1 cellular context compared by ENCODE assay signal in the genomic region with DNA sequence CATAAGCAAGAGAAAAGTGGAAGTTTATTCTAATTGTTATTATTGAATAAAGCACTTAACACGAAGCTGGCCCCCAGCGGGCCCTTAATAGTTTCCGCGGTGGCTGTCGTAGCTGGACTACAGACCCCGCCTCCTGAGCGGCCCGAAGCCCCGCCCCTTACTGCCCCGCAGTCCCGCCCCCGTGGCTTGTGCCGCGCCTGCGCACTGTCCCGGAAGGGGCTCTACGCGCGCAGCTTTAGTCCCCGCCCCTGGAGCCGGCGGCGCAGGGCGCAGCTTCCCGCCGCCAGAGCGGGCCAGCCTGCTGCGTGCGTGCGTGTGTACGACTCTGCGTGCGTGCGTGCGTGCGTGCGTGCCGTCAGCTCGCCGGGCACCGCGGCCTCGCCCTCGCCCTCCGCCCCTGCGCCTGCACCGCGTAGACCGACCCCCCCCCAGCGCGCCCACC.
A peak's percentile ranks its signal among the peaks of the same experiment; 100 is the strongest.
TF ChIP-seq lines count a peak whose summit lies in the region.

A gene with protein sequence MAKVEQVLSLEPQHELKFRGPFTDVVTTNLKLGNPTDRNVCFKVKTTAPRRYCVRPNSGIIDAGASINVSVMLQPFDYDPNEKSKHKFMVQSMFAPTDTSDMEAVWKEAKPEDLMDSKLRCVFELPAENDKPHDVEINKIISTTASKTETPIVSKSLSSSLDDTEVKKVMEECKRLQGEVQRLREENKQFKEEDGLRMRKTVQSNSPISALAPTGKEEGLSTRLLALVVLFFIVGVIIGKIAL (plus strand): TSS at position 348 of the 442 bp plus-strand sequence. CDS start 231 bp downstream, outside the sequence.

TF ChIP-seq in K562, 482 proteins besides CTCF, POLR2A, EP300 and RAD21 (continued from another document and continues in another):
- TF ChIP-seq, protein P1, sequence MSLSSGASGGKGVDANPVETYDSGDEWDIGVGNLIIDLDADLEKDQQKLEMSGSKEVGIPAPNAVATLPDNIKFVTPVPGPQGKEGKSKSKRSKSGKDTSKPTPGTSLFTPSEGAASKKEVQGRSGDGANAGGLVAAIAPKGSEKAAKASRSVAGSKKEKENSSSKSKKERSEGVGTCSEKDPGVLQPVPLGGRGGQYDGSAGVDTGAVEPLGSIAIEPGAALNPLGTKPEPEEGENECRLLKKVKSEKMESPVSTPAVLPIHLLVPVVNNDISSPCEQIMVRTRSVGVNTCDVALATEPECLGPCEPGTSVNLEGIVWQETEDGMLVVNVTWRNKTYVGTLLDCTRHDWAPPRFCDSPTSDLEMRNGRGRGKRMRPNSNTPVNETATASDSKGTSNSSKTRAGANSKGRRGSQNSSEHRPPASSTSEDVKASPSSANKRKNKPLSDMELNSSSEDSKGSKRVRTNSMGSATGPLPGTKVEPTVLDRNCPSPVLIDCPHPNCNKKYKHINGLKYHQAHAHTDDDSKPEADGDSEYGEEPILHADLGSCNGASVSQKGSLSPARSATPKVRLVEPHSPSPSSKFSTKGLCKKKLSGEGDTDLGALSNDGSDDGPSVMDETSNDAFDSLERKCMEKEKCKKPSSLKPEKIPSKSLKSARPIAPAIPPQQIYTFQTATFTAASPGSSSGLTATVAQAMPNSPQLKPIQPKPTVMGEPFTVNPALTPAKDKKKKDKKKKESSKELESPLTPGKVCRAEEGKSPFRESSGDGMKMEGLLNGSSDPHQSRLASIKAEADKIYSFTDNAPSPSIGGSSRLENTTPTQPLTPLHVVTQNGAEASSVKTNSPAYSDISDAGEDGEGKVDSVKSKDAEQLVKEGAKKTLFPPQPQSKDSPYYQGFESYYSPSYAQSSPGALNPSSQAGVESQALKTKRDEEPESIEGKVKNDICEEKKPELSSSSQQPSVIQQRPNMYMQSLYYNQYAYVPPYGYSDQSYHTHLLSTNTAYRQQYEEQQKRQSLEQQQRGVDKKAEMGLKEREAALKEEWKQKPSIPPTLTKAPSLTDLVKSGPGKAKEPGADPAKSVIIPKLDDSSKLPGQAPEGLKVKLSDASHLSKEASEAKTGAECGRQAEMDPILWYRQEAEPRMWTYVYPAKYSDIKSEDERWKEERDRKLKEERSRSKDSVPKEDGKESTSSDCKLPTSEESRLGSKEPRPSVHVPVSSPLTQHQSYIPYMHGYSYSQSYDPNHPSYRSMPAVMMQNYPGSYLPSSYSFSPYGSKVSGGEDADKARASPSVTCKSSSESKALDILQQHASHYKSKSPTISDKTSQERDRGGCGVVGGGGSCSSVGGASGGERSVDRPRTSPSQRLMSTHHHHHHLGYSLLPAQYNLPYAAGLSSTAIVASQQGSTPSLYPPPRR (CRISPR knock-in tag; IDR thresholded peaks at IDR 0.05; ENCODE audit: borderline replicate concordance), result no peak
- TF ChIP-seq SIN3A (IDR thresholded peaks at IDR 0.05; ENCODE audit: borderline replicate concordance in 2 of 2, control insufficient read depth in 1 of 2, low read depth in 2 of 2, low read length in 2 of 2) (0 out of 4 replicates have a peak, but pooled peaks of 1 of the 2 experiments have one; percentile 41), DACH1 (IDR thresholded peaks at IDR 0.05; ENCODE audit: partially characterized antibody) (no peak), CREB1 (IDR thresholded peaks at IDR 0.05) (0 out of 2 replicates have a peak, but pooled peaks have one; percentile 10), CREB1 (CRISPR knock-in tag; IDR thresholded peaks at IDR 0.05) (no peak), ELF4 (CRISPR knock-in tag; IDR thresholded peaks at IDR 0.05) (no peak), ATF6 (CRISPR knock-in tag; IDR thresholded peaks at IDR 0.05) (0 out of 2 replicates have a peak, but pooled peaks have one; percentile 57), E2F1 (CRISPR knock-in tag; IDR thresholded peaks at IDR 0.05) (peak; percentile 49; the same call in 1 of the 2 replicates), BCL6 (CRISPR knock-in tag; IDR thresholded peaks at IDR 0.05) (no peak), RNF2 (IDR thresholded peaks at IDR 0.05) (no peak), ZC3H4 (CRISPR knock-in tag; IDR thresholded peaks at IDR 0.05; ENCODE audit: borderline replicate concordance) (no peak), MTA1 (IDR thresholded peaks at IDR 0.05; ENCODE audit: borderline replicate concordance) (no peak), TGIF2 (CRISPR knock-in tag; IDR thresholded peaks at IDR 0.05) (no peak), C11orf30 (IDR thresholded peaks at IDR 0.05; ENCODE audit: low read depth) (no peak), POLR2AphosphoS5 (IDR thresholded peaks at IDR 0.05; ENCODE audit: control insufficient read depth, insufficient read depth, low read depth, low read length) (peak; percentile 45; the same call in 1 of the 2 replicates), JUN (IDR thresholded peaks at IDR 0.05; ENCODE audit: borderline replicate concordance, low read depth, low read length) (0 out of 2 replicates have a peak, but pooled peaks have one; percentile 31), JUN (CRISPR knock-in tag; IDR thresholded peaks at IDR 0.05; ENCODE audit: borderline replicate concordance) (no peak), MEIS2 (IDR thresholded peaks at IDR 0.05; ENCODE audit: partially characterized antibody) (peak; percentile 88), MNT (conservative IDR thresholded peaks at IDR 0.05) (peak; percentile 30 to 52; a peak in 3 of 4 replicates), MYC (IDR thresholded peaks at IDR 0.05; ENCODE audit: low read depth, low read length) (peak; percentile 75), MYC (CRISPR knock-in tag; IDR thresholded peaks at IDR 0.05; ENCODE audit: borderline replicate concordance, low read depth) (no peak), CBX8 (IDR thresholded peaks at IDR 0.05; ENCODE audit: borderline replicate concordance, extremely low read depth, low read depth, low read length, poor library complexity, severe bottlenecking) (no peak), DPF2 (IDR thresholded peaks at IDR 0.05) (no peak), NCOA6 (IDR thresholded peaks at IDR 0.05) (peak; percentile 96), ZNF586 (CRISPR knock-in tag; conservative IDR thresholded peaks at IDR 0.05) (no peak), PHF8 (IDR thresholded peaks at IDR 0.05; ENCODE audit: borderline replicate concordance, low read length) (no peak; the same call in 1 of the 2 replicates), GATA2 (CRISPR knock-in tag; IDR thresholded peaks at IDR 0.05) (no peak), ZNF584 (CRISPR knock-in tag; IDR thresholded peaks at IDR 0.05; ENCODE audit: low read depth) (no peak), PTBP1 (IDR thresholded peaks at IDR 0.05; ENCODE audit: low read depth, low read length) (no peak), FOSL1 (tag; conservative IDR thresholded peaks at IDR 0.05) (0 out of 2 replicates have a peak, but pooled peaks have one; percentile 9), ZNF431 (CRISPR knock-in tag; IDR thresholded peaks at IDR 0.05) (no peak), RAD51 (IDR thresholded peaks at IDR 0.05; ENCODE audit: borderline replicate concordance, low read depth) (no peak), STAG1 (CRISPR knock-in tag; IDR thresholded peaks at IDR 0.05; ENCODE audit: borderline replicate concordance) (no peak), TCF7L2 (IDR thresholded peaks at IDR 0.05; ENCODE audit: low read depth, low read length) (no peak), ZNF717 (CRISPR knock-in tag; IDR thresholded peaks at IDR 0.05) (no peak), TAF9B (IDR thresholded peaks at IDR 0.05; ENCODE audit: partially characterized antibody) (no peak), MYNN (IDR thresholded peaks at IDR 0.05) (no peak), MYNN (CRISPR knock-in tag; IDR thresholded peaks at IDR 0.05) (no peak), BRF2 (IDR thresholded peaks at IDR 0.05; ENCODE audit: borderline replicate concordance, insufficient read depth, insufficient read length) (no peak), ZNF184 (CRISPR knock-in tag; IDR thresholded peaks at IDR 0.05) (no peak), EZH2 (IDR thresholded peaks at IDR 0.05; ENCODE audit: borderline replicate concordance, low read depth, low read length) (no peak), BHLHE40 (IDR thresholded peaks at IDR 0.05; ENCODE audit: low read length) (peak; percentile 73), ZNF77 (CRISPR knock-in tag; IDR thresholded peaks at IDR 0.05) (no peak)
- TF ChIP-seq, protein P2, sequence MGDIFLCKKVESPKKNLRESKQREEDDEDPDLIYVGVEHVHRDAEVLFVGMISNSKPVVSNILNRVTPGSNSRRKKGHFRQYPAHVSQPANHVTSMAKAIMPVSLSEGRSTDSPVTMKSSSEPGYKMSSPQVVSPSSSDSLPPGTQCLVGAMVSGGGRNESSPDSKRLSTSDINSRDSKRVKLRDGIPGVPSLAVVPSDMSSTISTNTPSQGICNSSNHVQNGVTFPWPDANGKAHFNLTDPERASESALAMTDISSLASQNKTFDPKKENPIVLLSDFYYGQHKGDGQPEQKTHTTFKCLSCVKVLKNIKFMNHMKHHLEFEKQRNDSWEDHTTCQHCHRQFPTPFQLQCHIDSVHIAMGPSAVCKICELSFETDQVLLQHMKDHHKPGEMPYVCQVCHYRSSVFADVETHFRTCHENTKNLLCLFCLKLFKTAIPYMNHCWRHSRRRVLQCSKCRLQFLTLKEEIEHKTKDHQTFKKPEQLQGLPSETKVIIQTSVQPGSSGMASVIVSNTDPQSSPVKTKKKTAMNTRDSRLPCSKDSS (IDR thresholded peaks at IDR 0.05; ENCODE audit: low read depth, partially characterized antibody), result no peak
- TF ChIP-seq, protein P3, sequence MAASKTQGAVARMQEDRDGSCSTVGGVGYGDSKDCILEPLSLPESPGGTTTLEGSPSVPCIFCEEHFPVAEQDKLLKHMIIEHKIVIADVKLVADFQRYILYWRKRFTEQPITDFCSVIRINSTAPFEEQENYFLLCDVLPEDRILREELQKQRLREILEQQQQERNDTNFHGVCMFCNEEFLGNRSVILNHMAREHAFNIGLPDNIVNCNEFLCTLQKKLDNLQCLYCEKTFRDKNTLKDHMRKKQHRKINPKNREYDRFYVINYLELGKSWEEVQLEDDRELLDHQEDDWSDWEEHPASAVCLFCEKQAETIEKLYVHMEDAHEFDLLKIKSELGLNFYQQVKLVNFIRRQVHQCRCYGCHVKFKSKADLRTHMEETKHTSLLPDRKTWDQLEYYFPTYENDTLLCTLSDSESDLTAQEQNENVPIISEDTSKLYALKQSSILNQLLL (CRISPR knock-in tag; IDR thresholded peaks at IDR 0.05; ENCODE audit: borderline replicate concordance), result no peak
- TF ChIP-seq, protein P4, sequence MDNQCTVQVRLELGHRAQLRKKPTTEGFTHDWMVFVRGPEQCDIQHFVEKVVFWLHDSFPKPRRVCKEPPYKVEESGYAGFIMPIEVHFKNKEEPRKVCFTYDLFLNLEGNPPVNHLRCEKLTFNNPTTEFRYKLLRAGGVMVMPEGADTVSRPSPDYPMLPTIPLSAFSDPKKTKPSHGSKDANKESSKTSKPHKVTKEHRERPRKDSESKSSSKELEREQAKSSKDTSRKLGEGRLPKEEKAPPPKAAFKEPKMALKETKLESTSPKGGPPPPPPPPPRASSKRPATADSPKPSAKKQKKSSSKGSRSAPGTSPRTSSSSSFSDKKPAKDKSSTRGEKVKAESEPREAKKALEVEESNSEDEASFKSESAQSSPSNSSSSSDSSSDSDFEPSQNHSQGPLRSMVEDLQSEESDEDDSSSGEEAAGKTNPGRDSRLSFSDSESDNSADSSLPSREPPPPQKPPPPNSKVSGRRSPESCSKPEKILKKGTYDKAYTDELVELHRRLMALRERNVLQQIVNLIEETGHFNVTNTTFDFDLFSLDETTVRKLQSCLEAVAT (IDR thresholded peaks at IDR 0.05), result no peak
